ENCODE assay signal across 15 cellular contexts in genomic region chr2:222807431-222807830, GRCh38. TPM values are rescaled to one million over a fixed set of nuclear protein-coding genes. Genes with fewer than 3 reads are reported as not detected.
DNase-seq lines count a peak whose midpoint lies in the region; ATAC-seq and TF ChIP-seq lines count a peak whose summit lies in the region.
"Had no signal": no experiment of that assay in that cellular context is flagged by ENCODE, and none has a peak within 500 bp of the region (broad histone marks: within the 10 kb centered on the region; RNA-seq: fewer than 3 reads in every experiment).

No MANE protein-coding gene starts in this region.

- 0 out of 2 replicates have a peak overlapping the region, but pooled peaks have one; percentile 39 for H3K27ac ChIP-seq in HEK293 (ENCODE audit: extremely low read depth, low read depth, low read length)
- H3K27ac ChIP-seq in psoas muscle: peak overlapping the region; percentile 61
- H3K27ac ChIP-seq in mesendoderm (ENCODE audit: low read depth, low read length): no peak overlapping the region
- H3K27ac ChIP-seq: C4-2B had no signal

- BruUV-seq in Caco-2 (replicated peaks; lab: Mats Ljungman, UMichigan): no TSS peak

- no peak overlapping the region for H3K4ac ChIP-seq in mesendoderm (ENCODE audit: low read depth, low read length)

- H3K4me3 Mint-ChIP-seq in Caco-2 (ENCODE audit: unreplicated experiment) (no peak overlapping the region), mesothelial cell of epicardium (no peak overlapping the region)
- H3K4me3 Mint-ChIP-seq: B cell; CD8-positive, alpha-beta T cell; HFFc6 had no signal

- H2BK15ac ChIP-seq in mesendoderm (replicated peaks; ENCODE audit: low read depth): no peak overlapping the region

- H3K9me3 Mint-ChIP-seq in Caco-2 (ENCODE audit: unreplicated experiment): no peaks in the 10 kb centered on the region
- H3K9me3 Mint-ChIP-seq in mesothelial cell of epicardium: no peaks in the 10 kb centered on the region
- H3K9me3 Mint-ChIP-seq: CD8-positive, alpha-beta T cell; HFFc6 had no signal

- H3K9ac ChIP-seq in mesendoderm (ENCODE audit: low read length): no peak overlapping the region

- H4K8ac ChIP-seq in mesendoderm (ENCODE audit: low read depth, low read length): no peak overlapping the region

- H3K27ac Mint-ChIP-seq in Caco-2 (ENCODE audit: unreplicated experiment): peak overlapping the region; percentile 86
- peak overlapping the region; percentile 88 for H3K27ac Mint-ChIP-seq in mesothelial cell of epicardium
- H3K27ac Mint-ChIP-seq: B cell; CD8-positive, alpha-beta T cell; HFFc6 had no signal

- H3K36me3 Mint-ChIP-seq in Caco-2 (ENCODE audit: insufficient read depth, unreplicated experiment): no peaks in the 10 kb centered on the region
- no peaks in the 10 kb centered on the region for H3K36me3 Mint-ChIP-seq in mesothelial cell of epicardium
- H3K36me3 Mint-ChIP-seq: CD8-positive, alpha-beta T cell had no signal

- no peak overlapping the region for H3K4me2 ChIP-seq in mesendoderm (ENCODE audit: low read length)

- peaks cover 24% of the 10 kb centered on the region for H3K4me1 Mint-ChIP-seq in Caco-2 (ENCODE audit: low read depth, unreplicated experiment)
- H3K4me1 Mint-ChIP-seq in mesothelial cell of epicardium: peaks cover 23% of the 10 kb centered on the region
- H3K4me1 Mint-ChIP-seq: B cell had no signal

- H3K27me3 Mint-ChIP-seq in Caco-2 (ENCODE audit: insufficient read depth, unreplicated experiment) (no peaks in the 10 kb centered on the region), mesothelial cell of epicardium (ENCODE audit: low read depth) (no peaks in the 10 kb centered on the region)

- POLR2A ChIA-PET in Caco-2 (lab: Charles Lee) (interaction anchor here (0.6 to 1.0 kb wide), 2 partner anchors 11 to 101 kb away, joined by 3 to 4 read pairs; no protein-coding TSS in a partner anchor), HEK293 (lab: Yijun Ruan, JAX) (no interaction called here)

- H3K4me3 ChIP-seq in Caco-2 (ENCODE audit: low read depth, low read length) (no peak overlapping the region), HEK293 (ENCODE audit: low read depth, low read length) (no peak overlapping the region), psoas muscle (no peak overlapping the region), mesendoderm (ENCODE audit: low read length) (no peak overlapping the region)
- H3K4me3 ChIP-seq: HAP-1 had no signal

- CTCF ChIA-PET in Caco-2 (lab: Charles Lee) (interaction anchor here (0.7 to 1.7 kb wide), 2 partner anchors 11 to 62 kb away, joined by 6 to 8 read pairs; no protein-coding TSS in a partner anchor), HEK293 (lab: Yijun Ruan, JAX) (interaction anchor here (0.7 to 1.3 kb wide), 3 partner anchors 10 to 120 kb away, joined by 3 to 8 read pairs (median 3); no protein-coding TSS in a partner anchor)

- no peaks in the 10 kb centered on the region for H3K27me3 ChIP-seq in Caco-2 (replicated peaks; ENCODE audit: control insufficient read depth, insufficient read depth, low read length)
- no peaks in the 10 kb centered on the region for H3K27me3 ChIP-seq in psoas muscle (ENCODE audit: insufficient read depth in 3 of 3, low read length in 2 of 3)
- H3K27me3 ChIP-seq in mesendoderm (ENCODE audit: insufficient read depth, low read length, poor library complexity): no peaks in the 10 kb centered on the region

- H4K5ac ChIP-seq in mesendoderm (ENCODE audit: low read length): no peak overlapping the region

- H3K79me1 ChIP-seq in mesendoderm (ENCODE audit: low read length): no peaks in the 10 kb centered on the region

- H3K79me2 ChIP-seq in mesendoderm (ENCODE audit: control insufficient read depth, insufficient read depth, low read length): no peaks in the 10 kb centered on the region

- no peak overlapping the region for H3K23ac ChIP-seq in mesendoderm (ENCODE audit: low read length)

- peaks cover 23% of the 10 kb centered on the region for H3K4me1 ChIP-seq in Caco-2
- peaks cover 15% of the 10 kb centered on the region; the same call in 1 of the 2 replicates for H3K4me1 ChIP-seq in HEK293 (ENCODE audit: control insufficient read depth, insufficient read depth, low read length)
- H3K4me1 ChIP-seq in psoas muscle: peaks cover 21% of the 10 kb centered on the region
- H3K4me1 ChIP-seq in mesendoderm (ENCODE audit: control insufficient read depth, low read depth, low read length): no peaks in the 10 kb centered on the region
- H3K4me1 ChIP-seq: HAP-1 had no signal

- no peak overlapping the region for H3K18ac ChIP-seq in mesendoderm (ENCODE audit: low read length)

- no peak for ATAC-seq in psoas muscle
- ATAC-seq in HG03280 (IDR thresholded peaks at IDR 0.05; ENCODE audit: unreplicated experiment): no peak
- ATAC-seq: CD8-positive, alpha-beta T cell had no signal

- no peaks in the 10 kb centered on the region for H3K9me3 ChIP-seq in Caco-2
- H3K9me3 ChIP-seq in HEK293 (ENCODE audit: control insufficient read depth, insufficient read depth, low read depth, low read length): no peaks in the 10 kb centered on the region
- H3K9me3 ChIP-seq in psoas muscle: no peaks in the 10 kb centered on the region
- H3K9me3 ChIP-seq: HAP-1 had no signal

- WGBS in psoas muscle, 3 donors: 97 to 99% (median 99%) methylated on average over 4 of the region's 4 CpGs
- no CpG with 5 or more reads among the region's 4 CpGs for WGBS in mesendoderm (ENCODE audit: extremely low coverage, insufficient coverage, low lambda C conversion rate)

- H3K56ac ChIP-seq in mesendoderm (ENCODE audit: low read length): no peak overlapping the region

- no peak overlapping the region for H2BK5ac ChIP-seq in mesendoderm (ENCODE audit: low read length)

- H3K36me3 ChIP-seq in Caco-2 (ENCODE audit: control insufficient read depth, insufficient read depth, low read length): no peaks in the 10 kb centered on the region
- H3K36me3 ChIP-seq in HEK293 (ENCODE audit: control insufficient read depth in 2 of 2, insufficient read depth in 1 of 2, low read length in 2 of 2): no peaks in the 10 kb centered on the region
- no peaks in the 10 kb centered on the region for H3K36me3 ChIP-seq in psoas muscle (ENCODE audit: insufficient read depth in 1 of 2, low read depth in 1 of 2)
- H3K36me3 ChIP-seq in mesendoderm (ENCODE audit: control insufficient read depth, insufficient read depth, low read length): no peaks in the 10 kb centered on the region
- H3K36me3 ChIP-seq: HAP-1 had no signal

- no peak for DNase-seq in Caco-2
- no peak for DNase-seq in mesothelial cell of epicardium (ENCODE audit: low spot score in 2 of 2, unreplicated experiment in 2 of 2)
- DNase-seq in psoas muscle: no peak
- no peak for DNase-seq in mesendoderm
- no peak for DNase-seq in glomerular visceral epithelial cell (ENCODE audit: extremely low spot score)
- DNase-seq: CD8-positive, alpha-beta T cell; COR-L47; DMS53; GF-D8; HFFc6 had no signal

- no peak overlapping the region for H2BK120ac ChIP-seq in mesendoderm (ENCODE audit: low read depth, low read length)

- intact Hi-C loops in Caco-2 (cut with micrococcal nuclease; ENCODE audit: unreplicated experiment) (loop anchor here (1.0 to 2.0 kb wide), 2 partner anchors 11 to 53 kb away; partner anchors contain the start of gene ACSL3), psoas muscle (cut with DNase I) (no loop called here)

- H2AK5ac ChIP-seq in mesendoderm (ENCODE audit: low read length): no peak overlapping the region

- TF ChIP-seq CTCF in Caco-2 (IDR thresholded peaks at IDR 0.05; ENCODE audit: insufficient read depth in 1 of 2, low read depth in 1 of 2, low read length in 1 of 2, severe bottlenecking in 1 of 2, unreplicated experiment in 1 of 2) (no peak), HEK293 (tag by site-specific recombination; IDR thresholded peaks at IDR 0.05) (no peak), mesothelial cell of epicardium (IDR thresholded peaks at IDR 0.05; ENCODE audit: unreplicated experiment) (no peak), psoas muscle (IDR thresholded peaks at IDR 0.05) (no peak)

TF ChIP-seq in HEK293, 187 proteins besides CTCF, POLR2A, EP300 and RAD21:
- TF ChIP-seq ZNF335 (tag by site-specific recombination; conservative IDR thresholded peaks at IDR 0.05) (peak; percentile 9; the same call in 1 of the 2 replicates), BCL11B (tag by site-specific recombination; IDR thresholded peaks at IDR 0.05; ENCODE audit: low read depth) (no peak)

RNA-seq across cellular contexts. Expression of gene ACSL3, which starts 53.4 kb away (rescaled TPM):
- total RNA-seq in Caco-2 (2022) (181 and 185 TPM in 2 replicates), mesothelial cell of epicardium (74.5 to 84.3 TPM (median 81.6 TPM) in 3 replicates), psoas muscle (100 to 1,000 TPM in 1 of 4 donors, 10 to 100 TPM in 3; 25.3 to 136 (median 46.4) TPM)
- polyA plus RNA-seq in psoas muscle: 10 to 100 TPM; 13.5 to 33.4 (median 21.9) TPM
- polyA plus RNA-seq in mesendoderm (2013, experiment 1 of 2): 81.5 TPM
- polyA plus RNA-seq in mesendoderm (2013, experiment 2 of 2): 84.2 TPM
